34 cellular contexts compared by ENCODE assay signal in genomic region chr9:114689813-114690212, GRCh38. TPM values are rescaled to one million over a fixed set of nuclear protein-coding genes. Genes with fewer than 3 reads are reported as not detected.
DNase-seq lines count a peak whose midpoint lies in the region; ATAC-seq, FAIRE-seq and TF ChIP-seq lines count a peak whose summit lies in the region.
"Had no signal": no experiment of that assay in that cellular context is flagged by ENCODE, and none has a peak within 500 bp of the region (broad histone marks: within the 10 kb centered on the region; RNA-seq: fewer than 3 reads in every experiment).

No MANE protein-coding gene starts in this region.

- H3K4me1 Mint-ChIP-seq in activated T-cell treated with anti-CD3 and anti-CD28 coated beads, Interleukin-2, amount 50 U/mL, for 24 hours (ENCODE audit: low read depth): peaks cover 94% of the 10 kb centered on the region
- peaks cover 34% of the 10 kb centered on the region for H3K4me1 Mint-ChIP-seq in Calu3 (ENCODE audit: low read depth, unreplicated experiment)
- H3K4me1 Mint-ChIP-seq in activated CD8-positive, alpha-beta T cell treated with anti-CD3 and anti-CD28 coated beads, Interleukin-2, amount 10 ng/mL, durations not matched to agents 7 days and 5 days (ENCODE audit: low read depth): peaks cover 94% of the 10 kb centered on the region

- no peak for TF ChIP-seq EP300 in upper lobe of left lung (IDR thresholded peaks at IDR 0.05)

- no peaks in the 10 kb centered on the region for H3K9me3 ChIP-seq in effector memory CD4-positive, alpha-beta T cell (ENCODE audit: control insufficient read depth, low read length)
- H3K9me3 ChIP-seq in upper lobe of left lung: no peaks in the 10 kb centered on the region
- H3K9me3 ChIP-seq in right lobe of liver: no peaks in the 10 kb centered on the region
- H3K9me3 ChIP-seq: esophagus squamous epithelium, heart left ventricle, left ventricle myocardium inferior, spleen, tibial artery had no signal

- peaks cover 23% of the 10 kb centered on the region for H3K4me1 ChIP-seq in effector memory CD4-positive, alpha-beta T cell (ENCODE audit: control insufficient read depth, insufficient read depth, low read length, poor library complexity, severe bottlenecking)
- H3K4me1 ChIP-seq in upper lobe of left lung: peaks cover 0 to 3% (median 0%) of the 10 kb centered on the region in 4 donors
- H3K4me1 ChIP-seq in right lobe of liver: no peaks in the 10 kb centered on the region
- H3K4me1 ChIP-seq: esophagus squamous epithelium, heart left ventricle, left ventricle myocardium inferior, spleen, tibial artery had no signal

- no TSS peak for BruUV-seq in Calu3 (replicated peaks; lab: Mats Ljungman, UMichigan)

- TF ChIP-seq CTCF in Calu3 (IDR thresholded peaks at IDR 0.05; ENCODE audit: unreplicated experiment) (no peak), upper lobe of left lung (IDR thresholded peaks at IDR 0.05) (no peak), right lobe of liver (IDR thresholded peaks at IDR 0.05) (no peak)

- no peaks in the 10 kb centered on the region for H3K27me3 Mint-ChIP-seq in activated T-cell treated with anti-CD3 and anti-CD28 coated beads, Interleukin-2, amount 50 U/mL, for 24 hours
- H3K27me3 Mint-ChIP-seq in Calu3 (ENCODE audit: unreplicated experiment): peaks cover 12% of the 10 kb centered on the region
- no peaks in the 10 kb centered on the region for H3K27me3 Mint-ChIP-seq in activated CD8-positive, alpha-beta T cell treated with anti-CD3 and anti-CD28 coated beads, Interleukin-2, amount 10 ng/mL, durations not matched to agents 7 days and 5 days (ENCODE audit: low read depth)

- no peak for ATAC-seq in activated CD8-positive, alpha-beta T cell treated with anti-CD3 and anti-CD28 coated beads, Interleukin-2, amount 10 ng/mL, durations not matched to agents 7 days and 5 days
- no peak for ATAC-seq in upper lobe of left lung (ENCODE audit: low FRiP score in 2 of 2)
- no peak for ATAC-seq in right lobe of liver
- ATAC-seq: heart left ventricle, right cardiac atrium had no signal

- TF ChIP-seq POLR2A in GM12891 (IDR thresholded peaks at IDR 0.05; ENCODE audit: low read depth, low read length): no peak
- TF ChIP-seq POLR2A in upper lobe of left lung (IDR thresholded peaks at IDR 0.05): no peak
- no peak for TF ChIP-seq POLR2A in right lobe of liver (IDR thresholded peaks at IDR 0.05)

- 87 to 93% methylated on average over 7 of the region's 7 CpGs for WGBS in upper lobe of left lung, 2 donors
- WGBS in right lobe of liver (ENCODE audit: insufficient coverage, low coverage, low lambda C conversion rate, missing lambda C conversion rate): 75% methylated on average over 7 of the region's 7 CpGs

- POLR2A ChIA-PET in activated CD8-positive, alpha-beta T cell treated with anti-CD3 and anti-CD28 coated beads, Interleukin-2, amount 10 ng/mL, durations not matched to agents 7 days and 5 days (lab: Charles Lee): interaction anchor here (1.6 to 4.4 kb wide), 4 partner anchors 10 to 239 kb away, joined by 6 to 47 read pairs (median 26); partner anchors contain the start of gene TNFSF8

- H3K27ac Mint-ChIP-seq in activated T-cell treated with anti-CD3 and anti-CD28 coated beads, Interleukin-2, amount 50 U/mL, for 24 hours: peak overlapping the region; percentile 99
- peak overlapping the region; percentile 27 for H3K27ac Mint-ChIP-seq in Calu3 (ENCODE audit: unreplicated experiment)
- peak overlapping the region; percentile 93 for H3K27ac Mint-ChIP-seq in activated CD8-positive, alpha-beta T cell treated with anti-CD3 and anti-CD28 coated beads, Interleukin-2, amount 10 ng/mL, durations not matched to agents 7 days and 5 days
- H3K27ac Mint-ChIP-seq: brain, IgD-negative memory B cell had no signal

- no peaks in the 10 kb centered on the region for H3K27me3 ChIP-seq in effector memory CD4-positive, alpha-beta T cell (replicated peaks; ENCODE audit: control insufficient read depth, insufficient read depth, low read length, poor library complexity, severe bottlenecking)
- H3K27me3 ChIP-seq in upper lobe of left lung (no peaks in the 10 kb centered on the region), right lobe of liver (no peaks in the 10 kb centered on the region)
- H3K27me3 ChIP-seq: spleen, tibial artery had no signal

- peak overlapping the region; percentile 7 for H3K4me3 Mint-ChIP-seq in activated T-cell treated with anti-CD3 and anti-CD28 coated beads, Interleukin-2, amount 50 U/mL, for 24 hours
- H3K4me3 Mint-ChIP-seq in Calu3 (ENCODE audit: low read depth, unreplicated experiment): no peak overlapping the region
- H3K4me3 Mint-ChIP-seq in activated CD8-positive, alpha-beta T cell treated with anti-CD3 and anti-CD28 coated beads, Interleukin-2, amount 10 ng/mL, durations not matched to agents 7 days and 5 days: no peak overlapping the region
- H3K4me3 Mint-ChIP-seq: brain had no signal

- no peak for FAIRE-seq in GM12891 (lab: Jason Lieb, UNC)
- FAIRE-seq: endometrium, H1, TTC549 had no signal

- no peak for DNase-seq in activated T-cell treated with anti-CD3 and anti-CD28 coated beads, Interleukin-2, amount 50 U/mL, for 24 hours
- DNase-seq in activated T-cell treated with anti-CD3 and anti-CD28 coated beads for 4 hours: no peak
- no peak for DNase-seq in Calu3
- no peak for DNase-seq in activated CD8-positive, alpha-beta T cell treated with anti-CD3 and anti-CD28 coated beads, Interleukin-2, amount 10 ng/mL, durations not matched to agents 7 days and 5 days
- DNase-seq in effector memory CD4-positive, alpha-beta T cell: no peak
- DNase-seq in GM12891 (ENCODE audit: insufficient read length, low spot score): no peak
- no peak for DNase-seq in upper lobe of left lung
- DNase-seq in right lobe of liver: no peak
- DNase-seq: activated CD4-positive, CD25-positive, alpha-beta regulatory T cell; cerebellar nuclear complex; dermis blood vessel endothelial cell; DMS153; esophagus squamous epithelium; foreskin melanocyte; heart left ventricle; islet precursor cell; left ventricle myocardium inferior; NCI-H1092; NCI-H1694; NCI-H446; NCI-H82; right cardiac atrium; spleen; stimulated activated CD4-positive, alpha-beta T cell treated with anti-CD3 and anti-CD28 coated beads, Interleukin-2, amount 100 ng/mL, for 24 hours; tibial artery had no signal

- peaks cover 37% of the 10 kb centered on the region for H3K36me3 Mint-ChIP-seq in activated T-cell treated with anti-CD3 and anti-CD28 coated beads, Interleukin-2, amount 50 U/mL, for 24 hours (ENCODE audit: low read depth)
- H3K36me3 Mint-ChIP-seq in Calu3 (ENCODE audit: insufficient read depth, unreplicated experiment): no peaks in the 10 kb centered on the region
- H3K36me3 Mint-ChIP-seq in activated CD8-positive, alpha-beta T cell treated with anti-CD3 and anti-CD28 coated beads, Interleukin-2, amount 10 ng/mL, durations not matched to agents 7 days and 5 days (ENCODE audit: low read depth): peaks cover 52% of the 10 kb centered on the region
- H3K36me3 Mint-ChIP-seq: brain had no signal

- intact Hi-C loops in Calu3 (cut with micrococcal nuclease; ENCODE audit: unreplicated experiment): loop anchor here (5.0 kb wide), 1 partner anchor 87 kb away; no protein-coding TSS in a partner anchor
- intact Hi-C loops in right lobe of liver (cut with DNase I): no loop called here

- peaks cover 8% of the 10 kb centered on the region for H3K9me3 Mint-ChIP-seq in activated T-cell treated with anti-CD3 and anti-CD28 coated beads, Interleukin-2, amount 50 U/mL, for 24 hours
- H3K9me3 Mint-ChIP-seq in Calu3 (ENCODE audit: low read depth, unreplicated experiment): peaks cover 2% of the 10 kb centered on the region
- peaks cover 18% of the 10 kb centered on the region for H3K9me3 Mint-ChIP-seq in activated CD8-positive, alpha-beta T cell treated with anti-CD3 and anti-CD28 coated beads, Interleukin-2, amount 10 ng/mL, durations not matched to agents 7 days and 5 days (ENCODE audit: insufficient read depth)

- H3K27ac ChIP-seq in effector memory CD4-positive, alpha-beta T cell (ENCODE audit: insufficient read depth, low read length, poor library complexity, severe bottlenecking): peak overlapping the region; percentile 54
- no peak overlapping the region for H3K27ac ChIP-seq in upper lobe of left lung
- H3K27ac ChIP-seq in right lobe of liver: no peak overlapping the region
- H3K27ac ChIP-seq: esophagus squamous epithelium, left ventricle myocardium inferior, RWPE1, tibial artery had no signal

- no peaks in the 10 kb centered on the region for H3K36me3 ChIP-seq in effector memory CD4-positive, alpha-beta T cell (ENCODE audit: control insufficient read depth, insufficient read depth, low read length)
- H3K36me3 ChIP-seq in upper lobe of left lung: no peaks in the 10 kb centered on the region
- H3K36me3 ChIP-seq in right lobe of liver: no peaks in the 10 kb centered on the region
- H3K36me3 ChIP-seq: esophagus squamous epithelium, heart left ventricle, left ventricle myocardium inferior, spleen, tibial artery had no signal

- CTCF ChIA-PET in Calu3 (lab: Charles Lee): no interaction called here
- CTCF ChIA-PET in activated CD8-positive, alpha-beta T cell treated with anti-CD3 and anti-CD28 coated beads, Interleukin-2, amount 10 ng/mL, durations not matched to agents 7 days and 5 days (lab: Charles Lee): interaction anchor here (0.8 to 10.0 kb wide), 10 partner anchors 9 to 323 kb away, joined by 3 to 90 read pairs (median 4); no protein-coding TSS in a partner anchor

- H3K4me3 ChIP-seq in effector memory CD4-positive, alpha-beta T cell (ENCODE audit: insufficient read depth, low read depth, low read length, poor library complexity, severe bottlenecking): no peak overlapping the region
- H3K4me3 ChIP-seq in upper lobe of left lung (no peak overlapping the region), right lobe of liver (no peak overlapping the region)
- H3K4me3 ChIP-seq: esophagus squamous epithelium, heart left ventricle, left ventricle myocardium inferior, spleen, tibial artery had no signal

TF ChIP-seq in GM12891, 5 proteins besides CTCF, POLR2A, EP300 and RAD21:
- TF ChIP-seq TAF1 (IDR thresholded peaks at IDR 0.05; ENCODE audit: low read depth, low read length) (no peak), SPI1 (IDR thresholded peaks at IDR 0.05; ENCODE audit: low read depth, low read length) (no peak), PAX5 (IDR thresholded peaks at IDR 0.05; ENCODE audit: insufficient read depth, low read length, severe bottlenecking) (no peak), POLR2AphosphoS5 (IDR thresholded peaks at IDR 0.05; ENCODE audit: low read depth, low read length) (no peak), POU2F2 (IDR thresholded peaks at IDR 0.05; ENCODE audit: low read depth, low read length) (no peak)
TF ChIP-seq in GM12891: peak in this region for 0.

RNA-seq across cellular contexts. Expression of gene TEX48, which starts 7.8 kb away (rescaled TPM):
- total RNA-seq in Calu3 (2022): not detected in 2 replicates
- total RNA-seq in activated CD8-positive, alpha-beta T cell treated with anti-CD3 and anti-CD28 coated beads, Interleukin-2, amount 10 ng/mL, durations not matched to agents 7 days and 5 days: 1 to 10 TPM in 1 of 2 experiments, under 1 TPM in 1; 0.61 to 1.7 TPM
- polyA plus RNA-seq in GM12891 (2012; ENCODE audit: low read depth, missing spikeins): not detected
- not detected for total RNA-seq in upper lobe of left lung
- not detected for total RNA-seq in right lobe of liver
- total RNA-seq: dermis blood vessel endothelial cell, esophagus squamous epithelium, H1, heart left ventricle, left ventricle myocardium inferior, posterior vena cava, right cardiac atrium, SK-MEL-5, spleen had no signal
- polyA plus RNA-seq: BJ, H1, heart left ventricle, IgD-negative memory B cell, right cardiac atrium, spleen had no signal

RNA-seq across cellular contexts. Expression of gene TEX53, which starts 32.2 kb away (rescaled TPM):
- not detected in 2 replicates for total RNA-seq in Calu3 (2022)
- total RNA-seq in activated CD8-positive, alpha-beta T cell treated with anti-CD3 and anti-CD28 coated beads, Interleukin-2, amount 10 ng/mL, durations not matched to agents 7 days and 5 days: not detected
- polyA plus RNA-seq in GM12891 (2012; ENCODE audit: low read depth, missing spikeins): not detected
- total RNA-seq in upper lobe of left lung: not detected
- not detected for total RNA-seq in right lobe of liver
- total RNA-seq: dermis blood vessel endothelial cell, esophagus squamous epithelium, H1, heart left ventricle, left ventricle myocardium inferior, posterior vena cava, right cardiac atrium, SK-MEL-5, spleen had no signal
- polyA plus RNA-seq: BJ, H1, heart left ventricle, IgD-negative memory B cell, right cardiac atrium, spleen had no signal

Comparison
In these comparisons a context has a peak if more than half of its experiments do, and no peak if none do; other contexts are left out.
1. H3K27ac Mint-ChIP-seq: peak in every context shown above with its lines; median percentile 99 in activated T-cell treated with anti-CD3 and anti-CD28 coated beads, Interleukin-2, amount 50 U/mL, for 24 hours; 93 in activated CD8-positive, alpha-beta T cell treated with anti-CD3 and anti-CD28 coated beads, Interleukin-2, amount 10 ng/mL, durations not matched to agents 7 days and 5 days; 27 in Calu3.